ENCODE assay signal across 12 cellular contexts in genomic region chr4:184803133-184803532, GRCh38.
"Had no signal": no experiment of that assay in that cellular context is flagged by ENCODE, and none has a peak within 500 bp of the region (broad histone marks: within the 10 kb centered on the region; RNA-seq: fewer than 3 reads in every experiment).

No MANE protein-coding gene starts in this region.

- H3K9me3 ChIP-seq: left lung, ovary had no signal

- H3K27me3 ChIP-seq: left lung, ovary had no signal

- H3K9me3 Mint-ChIP-seq: activated naive CD4-positive, alpha-beta T cell treated with anti-CD3 and anti-CD28 coated beads, Interleukin-2, amount 50 U/mL, for 24 hours; activated T-helper 2 cell treated with anti-CD3 and anti-CD28 coated beads, Interferon-gamma antibody, Interleukin-2, Interleukin-4, amounts not matched to agents 10 μg/mL and 5 μg/mL and 100 μg/mL, durations not matched to agents 14 hours and 24 hours and 36 hours; dendritic cell treated with granulocyte-macrophage colony-stimulating factor and Interleukin-4, amounts not matched to agents 40 ng/mL and 50 ng/mL, for 4 days; immature natural killer cell; neural crest cell had no signal

- H3K27me3 Mint-ChIP-seq: activated naive CD4-positive, alpha-beta T cell treated with anti-CD3 and anti-CD28 coated beads, Interleukin-2, amount 50 U/mL, for 24 hours; brain; dendritic cell treated with granulocyte-macrophage colony-stimulating factor and Interleukin-4, amounts not matched to agents 40 ng/mL and 50 ng/mL, for 4 days had no signal

- H3K4me3 ChIP-seq: ovary had no signal

- H3K27ac ChIP-seq: ovary had no signal

- DNase-seq: amygdala, cerebellar nuclear complex, erythroblast, immature natural killer cell, left lung, ovary, substantia nigra had no signal

- H3K4me3 Mint-ChIP-seq: activated naive CD4-positive, alpha-beta T cell treated with anti-CD3 and anti-CD28 coated beads, Interleukin-2, amount 50 U/mL, for 24 hours; brain; dendritic cell treated with granulocyte-macrophage colony-stimulating factor and Interleukin-4, amounts not matched to agents 40 ng/mL and 50 ng/mL, for 4 days; immature natural killer cell; neural crest cell had no signal

- H3K27ac Mint-ChIP-seq: activated naive CD4-positive, alpha-beta T cell treated with anti-CD3 and anti-CD28 coated beads, Interleukin-2, amount 50 U/mL, for 24 hours; activated T-helper 2 cell treated with anti-CD3 and anti-CD28 coated beads, Interferon-gamma antibody, Interleukin-2, Interleukin-4, amounts not matched to agents 10 μg/mL and 5 μg/mL and 100 μg/mL, durations not matched to agents 14 hours and 24 hours and 36 hours; dendritic cell treated with granulocyte-macrophage colony-stimulating factor and Interleukin-4, amounts not matched to agents 40 ng/mL and 50 ng/mL, for 4 days had no signal

- ATAC-seq: left lung had no signal

- H3K36me3 ChIP-seq: ovary had no signal
